2 cellular contexts compared by ENCODE assay signal in the genomic region with DNA sequence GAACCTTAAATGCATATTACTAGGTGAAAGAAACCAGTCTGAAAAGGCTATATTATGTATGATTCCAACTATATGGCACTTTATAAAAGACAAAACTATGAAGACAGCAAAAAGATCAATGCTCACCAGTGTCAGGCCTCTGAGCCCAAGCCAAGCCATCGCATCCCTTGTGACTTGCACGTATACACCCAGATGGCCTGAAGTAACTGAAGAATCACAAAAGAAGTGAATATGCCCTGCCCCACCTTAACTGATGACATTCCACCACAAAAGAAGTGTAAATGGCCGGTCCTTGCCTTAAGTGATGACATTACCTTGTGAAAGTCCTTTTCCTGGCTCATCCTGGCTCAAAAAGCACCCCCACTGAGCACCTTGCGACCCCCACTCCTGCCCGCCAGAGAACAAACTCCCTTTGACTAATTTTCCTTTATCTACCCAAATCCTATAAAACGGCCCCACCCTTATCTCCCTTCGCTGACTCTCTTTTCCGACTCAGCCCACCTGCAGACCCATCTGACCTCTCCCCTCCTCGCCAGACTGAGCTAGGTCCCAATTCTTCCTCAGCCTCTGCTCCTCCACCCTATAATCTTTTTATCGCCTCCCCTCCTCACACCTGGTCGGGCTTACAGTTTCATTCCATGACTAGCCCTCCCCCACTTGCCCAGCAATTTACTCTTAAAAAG.
A peak's percentile ranks its signal among the peaks of the same experiment; 100 is the strongest.
TF ChIP-seq lines count a peak whose summit lies in the region.

No MANE protein-coding gene starts in this region.

TF ChIP-seq in GM23338, 12 proteins besides CTCF, POLR2A, EP300 and RAD21:
- peak; percentile 70; the same call in 1 of the 2 replicates for TF ChIP-seq NANOG (IDR thresholded peaks at IDR 0.05; ENCODE audit: borderline replicate concordance)
- TF ChIP-seq, protein P1, sequence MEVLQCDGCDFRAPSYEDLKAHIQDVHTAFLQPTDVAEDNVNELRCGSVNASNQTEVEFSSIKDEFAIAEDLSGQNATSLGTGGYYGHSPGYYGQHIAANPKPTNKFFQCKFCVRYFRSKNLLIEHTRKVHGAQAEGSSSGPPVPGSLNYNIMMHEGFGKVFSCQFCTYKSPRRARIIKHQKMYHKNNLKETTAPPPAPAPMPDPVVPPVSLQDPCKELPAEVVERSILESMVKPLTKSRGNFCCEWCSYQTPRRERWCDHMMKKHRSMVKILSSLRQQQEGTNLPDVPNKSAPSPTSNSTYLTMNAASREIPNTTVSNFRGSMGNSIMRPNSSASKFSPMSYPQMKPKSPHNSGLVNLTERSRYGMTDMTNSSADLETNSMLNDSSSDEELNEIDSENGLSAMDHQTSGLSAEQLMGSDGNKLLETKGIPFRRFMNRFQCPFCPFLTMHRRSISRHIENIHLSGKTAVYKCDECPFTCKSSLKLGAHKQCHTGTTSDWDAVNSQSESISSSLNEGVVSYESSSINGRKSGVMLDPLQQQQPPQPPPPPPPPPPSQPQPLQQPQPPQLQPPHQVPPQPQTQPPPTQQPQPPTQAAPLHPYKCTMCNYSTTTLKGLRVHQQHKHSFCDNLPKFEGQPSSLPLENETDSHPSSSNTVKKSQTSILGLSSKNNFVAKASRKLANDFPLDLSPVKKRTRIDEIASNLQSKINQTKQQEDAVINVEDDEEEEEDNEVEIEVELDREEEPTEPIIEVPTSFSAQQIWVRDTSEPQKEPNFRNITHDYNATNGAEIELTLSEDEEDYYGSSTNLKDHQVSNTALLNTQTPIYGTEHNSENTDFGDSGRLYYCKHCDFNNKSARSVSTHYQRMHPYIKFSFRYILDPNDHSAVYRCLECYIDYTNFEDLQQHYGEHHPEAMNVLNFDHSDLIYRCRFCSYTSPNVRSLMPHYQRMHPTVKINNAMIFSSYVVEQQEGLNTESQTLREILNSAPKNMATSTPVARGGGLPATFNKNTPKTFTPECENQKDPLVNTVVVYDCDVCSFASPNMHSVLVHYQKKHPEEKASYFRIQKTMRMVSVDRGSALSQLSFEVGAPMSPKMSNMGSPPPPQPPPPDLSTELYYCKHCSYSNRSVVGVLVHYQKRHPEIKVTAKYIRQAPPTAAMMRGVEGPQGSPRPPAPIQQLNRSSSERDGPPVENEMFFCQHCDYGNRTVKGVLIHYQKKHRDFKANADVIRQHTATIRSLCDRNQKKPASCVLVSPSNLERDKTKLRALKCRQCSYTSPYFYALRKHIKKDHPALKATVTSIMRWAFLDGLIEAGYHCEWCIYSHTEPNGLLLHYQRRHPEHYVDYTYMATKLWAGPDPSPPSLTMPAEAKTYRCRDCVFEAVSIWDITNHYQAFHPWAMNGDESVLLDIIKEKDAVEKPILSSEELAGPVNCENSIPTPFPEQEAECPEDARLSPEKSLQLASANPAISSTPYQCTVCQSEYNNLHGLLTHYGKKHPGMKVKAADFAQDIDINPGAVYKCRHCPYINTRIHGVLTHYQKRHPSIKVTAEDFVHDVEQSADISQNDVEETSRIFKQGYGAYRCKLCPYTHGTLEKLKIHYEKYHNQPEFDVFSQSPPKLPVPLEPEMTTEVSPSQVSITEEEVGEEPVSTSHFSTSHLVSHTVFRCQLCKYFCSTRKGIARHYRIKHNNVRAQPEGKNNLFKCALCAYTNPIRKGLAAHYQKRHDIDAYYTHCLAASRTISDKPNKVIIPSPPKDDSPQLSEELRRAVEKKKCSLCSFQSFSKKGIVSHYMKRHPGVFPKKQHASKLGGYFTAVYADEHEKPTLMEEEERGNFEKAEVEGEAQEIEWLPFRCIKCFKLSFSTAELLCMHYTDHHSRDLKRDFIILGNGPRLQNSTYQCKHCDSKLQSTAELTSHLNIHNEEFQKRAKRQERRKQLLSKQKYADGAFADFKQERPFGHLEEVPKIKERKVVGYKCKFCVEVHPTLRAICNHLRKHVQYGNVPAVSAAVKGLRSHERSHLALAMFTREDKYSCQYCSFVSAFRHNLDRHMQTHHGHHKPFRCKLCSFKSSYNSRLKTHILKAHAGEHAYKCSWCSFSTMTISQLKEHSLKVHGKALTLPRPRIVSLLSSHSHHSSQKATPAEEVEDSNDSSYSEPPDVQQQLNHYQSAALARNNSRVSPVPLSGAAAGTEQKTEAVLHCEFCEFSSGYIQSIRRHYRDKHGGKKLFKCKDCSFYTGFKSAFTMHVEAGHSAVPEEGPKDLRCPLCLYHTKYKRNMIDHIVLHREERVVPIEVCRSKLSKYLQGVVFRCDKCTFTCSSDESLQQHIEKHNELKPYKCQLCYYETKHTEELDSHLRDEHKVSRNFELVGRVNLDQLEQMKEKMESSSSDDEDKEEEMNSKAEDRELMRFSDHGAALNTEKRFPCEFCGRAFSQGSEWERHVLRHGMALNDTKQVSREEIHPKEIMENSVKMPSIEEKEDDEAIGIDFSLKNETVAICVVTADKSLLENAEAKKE (CRISPR knock-in tag; IDR thresholded peaks at IDR 0.05): 0 out of 2 replicates have a peak, but pooled peaks have one; percentile 18

TF ChIP-seq in H1, 55 proteins besides CTCF, POLR2A, EP300 and RAD21:
- peak; percentile 48 for TF ChIP-seq NANOG (IDR thresholded peaks at IDR 0.05; ENCODE audit: insufficient read depth, low read depth, low read length, poor library complexity, severe bottlenecking)
